8 cellular contexts compared by ENCODE assay signal in genomic region chr9:114155263-114155966, GRCh38. TPM values are rescaled to one million over a fixed set of nuclear protein-coding genes. Genes with fewer than 3 reads are reported as not detected.
A peak's percentile ranks its signal among the peaks of the same experiment; 100 is the strongest.
DNase-seq lines count a peak whose midpoint lies in the region; ATAC-seq and TF ChIP-seq lines count a peak whose summit lies in the region.

TSS of gene COL27A1 (plus strand) at chr9:114155537. CDS start at chr9:114155951, 414 bp downstream.

- DNase-seq in A673 (ENCODE audit: low spot score) (peak; percentile 91), NOMO-1 treated with dmso at 0.1 percent for 144 hours (lab: John Stamatoyannopoulos, UW; ENCODE audit: unreplicated experiment) (peak; percentile 54), activated T-cell treated with anti-CD3 and anti-CD28 coated beads for 1 hour (ENCODE audit: low read depth) (peak; percentile 76), epidermal melanocyte (ENCODE audit: insufficient read length, low spot score) (peak; percentile 79), midbrain (lab: John Stamatoyannopoulos, UW) (peak; percentile 72)
- DNase-seq in stimulated activated CD8-positive, alpha-beta memory T cell treated with anti-CD3 and anti-CD28 coated beads, Interleukin-15, amount 100 ng/mL, for 24 hours (ENCODE audit: low read depth), result peak; percentile 67

- peak within 1 kb of the TSS; percentile 67 for H3K27ac ChIP-seq in A673 (ENCODE audit: low read depth, low read length, poor library complexity, severe bottlenecking)

- no peaks in the 10 kb centered on the region for H3K9me3 ChIP-seq in A673 (ENCODE audit: low read depth, low read length, poor library complexity, severe bottlenecking)

- peaks cover 20% of the 10 kb centered on the region for H3K27me3 ChIP-seq in A673 (replicated peaks; ENCODE audit: insufficient read depth, low read depth, low read length, poor library complexity)

- ATAC-seq in GM18867 (IDR thresholded peaks at IDR 0.05; ENCODE audit: unreplicated experiment) (peak; percentile 94), HG03354 (IDR thresholded peaks at IDR 0.05; ENCODE audit: poor library complexity, severe bottlenecking, unreplicated experiment) (peak; percentile 93)

- peak; percentile 97 for TF ChIP-seq CTCF in A673 (conservative IDR thresholded peaks at IDR 0.05; ENCODE audit: low read depth, low read length)

- H3K36me3 ChIP-seq in A673 (ENCODE audit: insufficient read depth, low read length, poor library complexity, severe bottlenecking), result no peaks in the 10 kb centered on the region

- CTCF ChIA-PET in A673 (lab: Charles Lee), result interaction anchor here (0.5 to 2.5 kb wide), 7 partner anchors 22 to 200 kb away, joined by 3 to 12 read pairs (median 4); no protein-coding TSS in a partner anchor

- BruUV-seq in A673 (replicated peaks; lab: Mats Ljungman, UMichigan), result no TSS peak

- intact Hi-C loops in A673 (cut with micrococcal nuclease; ENCODE audit: unreplicated experiment), result loop anchor here (2.0 to 5.0 kb wide), 2 partner anchors 117 to 135 kb away; no protein-coding TSS in a partner anchor

- POLR2A ChIA-PET in A673 (lab: Charles Lee; ENCODE audit: low non-redundant PET), result no interaction called here

- peak within 1 kb of the TSS; percentile 72 for H3K4me3 ChIP-seq in A673 (ENCODE audit: low read depth, low read length, poor library complexity, severe bottlenecking)

- peaks cover 10% of the 10 kb centered on the region for H3K4me1 ChIP-seq in A673 (ENCODE audit: insufficient read depth, low read length, poor library complexity, severe bottlenecking)

RNA-seq across cellular contexts. Expression of gene COL27A1, which starts in this region (rescaled TPM):
- total RNA-seq in A673 (2021), result 37.0 and 37.6 TPM in 2 replicates

Comparison
In these comparisons a context has a peak if more than half of its experiments do, and no peak if none do; other contexts are left out.
1. Peak in every context shown above with its lines: DNase-seq, ATAC-seq, H3K4me3 ChIP-seq and H3K27ac ChIP-seq.